ENCODE assay signal across 11 cellular contexts in genomic region chr1:25021586-25022215, GRCh38.
DNase-seq lines count a peak whose midpoint lies in the region; ATAC-seq and TF ChIP-seq lines count a peak whose summit lies in the region.
"Had no signal": no experiment of that assay in that cellular context is flagged by ENCODE, and none has a peak within 500 bp of the region (broad histone marks: within the 10 kb centered on the region; RNA-seq: fewer than 3 reads in every experiment).

No MANE protein-coding gene starts in this region.

- H3K36me3 Mint-ChIP-seq in activated CD4-positive, alpha-beta T cell treated with anti-CD3 and anti-CD28 coated beads for 36 hours (ENCODE audit: low read depth) = no peaks in the 10 kb centered on the region
- peaks cover 17% of the 10 kb centered on the region for H3K36me3 Mint-ChIP-seq in stimulated activated effector memory CD8-positive, alpha-beta T cell treated with anti-CD3 and anti-CD28 coated beads, Interleukin-12 subunit alpha, Interleukin-12 subunit beta, amount 100 ng/mL, for 72 hours

- H3K4me2 ChIP-seq in OCI-LY7 (ENCODE audit: low read length) = peak overlapping the region; percentile 77

- peak; percentile 6 for ATAC-seq in activated CD4-positive, alpha-beta T cell treated with anti-CD3 and anti-CD28 coated beads for 36 hours
- no peak for ATAC-seq in stimulated activated effector memory CD8-positive, alpha-beta T cell treated with anti-CD3 and anti-CD28 coated beads, Interleukin-12 subunit alpha, Interleukin-12 subunit beta, amount 100 ng/mL, for 72 hours

- H3K27ac ChIP-seq in OCI-LY7 (ENCODE audit: low read depth, low read length, poor library complexity, severe bottlenecking) = peak overlapping the region; percentile 80
- H3K27ac ChIP-seq in cingulate gyrus (ENCODE audit: low read depth, low read length) = peak overlapping the region; percentile 47

- no peaks in the 10 kb centered on the region for H3K27me3 Mint-ChIP-seq in activated CD4-positive, alpha-beta T cell treated with anti-CD3 and anti-CD28 coated beads for 36 hours

- CTCF ChIA-PET in activated CD4-positive, alpha-beta T cell treated with anti-CD3 and anti-CD28 coated beads for 36 hours (lab: Charles Lee) = interaction anchor here (0.6 to 2.9 kb wide), 5 partner anchors 10 to 96 kb away, joined by 4 to 20 read pairs (median 5); no protein-coding TSS in a partner anchor
- CTCF ChIA-PET in OCI-LY7 (lab: Charles Lee; ENCODE audit: unreplicated experiment) = interaction anchor here (0.6 to 0.7 kb wide), 3 partner anchors 14 to 526 kb away, joined by 3 to 4 read pairs (median 4); no protein-coding TSS in a partner anchor

- intact Hi-C loops in activated CD4-positive, alpha-beta T cell treated with anti-CD3 and anti-CD28 coated beads for 36 hours (cut with DNase I, micrococcal nuclease) = loop anchor here (1.0 to 10.0 kb wide), 13 partner anchors 9 to 537 kb away; partner anchors contain the start of gene RUNX3 (in 1 of the 2)
- intact Hi-C loops in OCI-LY7 (cut with micrococcal nuclease; ENCODE audit: unreplicated experiment) = no loop called here

- no peaks in the 10 kb centered on the region for H3K9me2 ChIP-seq in OCI-LY7 (ENCODE audit: insufficient read depth, low read length)

- H3K79me2 ChIP-seq in OCI-LY7 (ENCODE audit: insufficient read depth, low read depth, low read length) = no peaks in the 10 kb centered on the region

- no peaks in the 10 kb centered on the region for H3K36me3 ChIP-seq in OCI-LY7 (ENCODE audit: insufficient read depth, low read length)
- H3K36me3 ChIP-seq: HAP-1 had no signal

- DNase-seq in activated CD4-positive, alpha-beta T cell treated with anti-CD3 and anti-CD28 coated beads for 36 hours = no peak
- no peak for DNase-seq in activated CD4-positive, alpha-beta T cell treated with anti-CD3 and anti-CD28 coated beads, Interleukin-2, amount 50 U/mL, for 1 hour
- DNase-seq in OCI-LY7 (ENCODE audit: low spot score) (peak; percentile 56), NCI-H82 (lab: John Stamatoyannopoulos, UW) (no peak), AG08396 (ENCODE audit: low spot score) (no peak), amygdala (lab: John Stamatoyannopoulos, UW) (no peak)
- DNase-seq in stimulated activated effector memory CD8-positive, alpha-beta T cell treated with anti-CD3 and anti-CD28 coated beads, Interleukin-12 subunit alpha, Interleukin-12 subunit beta, amount 100 ng/mL, for 72 hours (ENCODE audit: low spot score in 2 of 2) = no peak
- DNase-seq: glutamatergic neuron, retina had no signal

- no peak for TF ChIP-seq CTCF in OCI-LY7 (conservative IDR thresholded peaks at IDR 0.05; ENCODE audit: low read length)

- peaks cover 60% of the 10 kb centered on the region for H3K4me1 ChIP-seq in OCI-LY7 (ENCODE audit: insufficient read depth, low read length, poor library complexity, severe bottlenecking)
- H3K4me1 ChIP-seq: HAP-1 had no signal

- no peaks in the 10 kb centered on the region for H3K9me3 ChIP-seq in OCI-LY7 (ENCODE audit: low read length)
- H3K9me3 ChIP-seq: HAP-1 had no signal

- no peaks in the 10 kb centered on the region for H3K9me3 Mint-ChIP-seq in activated CD4-positive, alpha-beta T cell treated with anti-CD3 and anti-CD28 coated beads for 36 hours (ENCODE audit: low read depth)
- H3K9me3 Mint-ChIP-seq in stimulated activated effector memory CD8-positive, alpha-beta T cell treated with anti-CD3 and anti-CD28 coated beads, Interleukin-12 subunit alpha, Interleukin-12 subunit beta, amount 100 ng/mL, for 72 hours = no peaks in the 10 kb centered on the region

- H2AFZ ChIP-seq in OCI-LY7 (ENCODE audit: low read length) = peak overlapping the region; percentile 87; the same call in 1 of the 2 replicates

- no peak overlapping the region for H3K4me3 Mint-ChIP-seq in activated CD4-positive, alpha-beta T cell treated with anti-CD3 and anti-CD28 coated beads for 36 hours
- peak overlapping the region; percentile 78 for H3K4me3 Mint-ChIP-seq in stimulated activated effector memory CD8-positive, alpha-beta T cell treated with anti-CD3 and anti-CD28 coated beads, Interleukin-12 subunit alpha, Interleukin-12 subunit beta, amount 100 ng/mL, for 72 hours

- H4K20me1 ChIP-seq in OCI-LY7 (ENCODE audit: insufficient read depth, low read length) = no peaks in the 10 kb centered on the region

- peak overlapping the region; percentile 94 for H3K27ac Mint-ChIP-seq in activated CD4-positive, alpha-beta T cell treated with anti-CD3 and anti-CD28 coated beads for 36 hours
- H3K27ac Mint-ChIP-seq in stimulated activated effector memory CD8-positive, alpha-beta T cell treated with anti-CD3 and anti-CD28 coated beads, Interleukin-12 subunit alpha, Interleukin-12 subunit beta, amount 100 ng/mL, for 72 hours = peak overlapping the region; percentile 96

- POLR2A ChIA-PET in activated CD4-positive, alpha-beta T cell treated with anti-CD3 and anti-CD28 coated beads for 36 hours (lab: Charles Lee) = interaction anchor here (0.8 to 1.9 kb wide), 7 partner anchors 56 to 1063 kb away, joined by 3 to 35 read pairs (median 4); partner anchors contain the start of gene RSRP1
- POLR2A ChIA-PET in OCI-LY7 (lab: Charles Lee) = interaction anchor here (0.6 to 1.2 kb wide), 3 partner anchors 12 to 18 kb away, joined by 3 to 9 read pairs (median 3); no protein-coding TSS in a partner anchor

- H3K4me3 ChIP-seq in OCI-LY7 (ENCODE audit: low read depth, low read length, poor library complexity, severe bottlenecking) = peak overlapping the region; percentile 55
- H3K4me3 ChIP-seq: HAP-1 had no signal

- no TSS peak for BruUV-seq in OCI-LY7 (replicated peaks; lab: Mats Ljungman, UMichigan)

- peaks cover 89% of the 10 kb centered on the region for H3K4me1 Mint-ChIP-seq in activated CD4-positive, alpha-beta T cell treated with anti-CD3 and anti-CD28 coated beads for 36 hours
- peaks cover 53% of the 10 kb centered on the region for H3K4me1 Mint-ChIP-seq in stimulated activated effector memory CD8-positive, alpha-beta T cell treated with anti-CD3 and anti-CD28 coated beads, Interleukin-12 subunit alpha, Interleukin-12 subunit beta, amount 100 ng/mL, for 72 hours
